Comparison of ENCODE assay signal across 13 cellular contexts in the genomic region with DNA sequence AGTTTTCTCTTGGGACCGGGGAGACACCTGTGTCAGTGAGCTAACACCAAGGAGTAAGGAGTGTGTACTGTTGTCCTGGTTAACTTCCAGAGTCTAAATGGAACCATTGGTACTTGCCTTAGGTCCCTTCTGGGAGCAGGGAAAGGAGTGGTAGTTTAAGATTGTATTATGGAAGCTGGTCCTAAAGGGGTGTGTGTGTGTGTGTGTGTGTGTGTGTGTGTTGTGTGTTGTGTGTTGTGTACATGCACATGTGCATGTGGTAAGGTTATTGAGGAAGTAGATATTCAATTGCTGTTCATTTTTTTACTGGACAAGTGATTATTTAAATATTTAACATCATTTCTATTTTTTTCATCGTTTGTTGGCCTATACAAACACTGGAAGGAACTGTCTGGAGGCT. TPM values are rescaled to one million over a fixed set of nuclear protein-coding genes. Genes with fewer than 3 reads are reported as not detected.
DNase-seq lines count a peak whose midpoint lies in the region; ATAC-seq and TF ChIP-seq lines count a peak whose summit lies in the region.
"Had no signal": no experiment of that assay in that cellular context is flagged by ENCODE, and none has a peak within 500 bp of the region (broad histone marks: within the 10 kb centered on the region; RNA-seq: fewer than 3 reads in every experiment).

No MANE protein-coding gene starts in this region.

- H3K4me2 ChIP-seq in OCI-LY1 (ENCODE audit: low read length): peak overlapping the region; percentile 87

- H3K9me3 ChIP-seq in OCI-LY1 (ENCODE audit: low read length): no peaks in the 10 kb centered on the region
- H3K9me3 ChIP-seq in gastrocnemius medialis: no peaks in the 10 kb centered on the region

- H3K27me3 Mint-ChIP-seq in activated naive CD4-positive, alpha-beta T cell treated with anti-CD3 and anti-CD28 coated beads, Interleukin-2, amount 10 ng/mL, durations not matched to agents 7 days and 5 days: no peaks in the 10 kb centered on the region
- H3K27me3 Mint-ChIP-seq in stimulated activated naive CD8-positive, alpha-beta T cell treated with anti-CD3 and anti-CD28 coated beads, Interleukin-15, amount 100 ng/mL, for 72 hours: no peaks in the 10 kb centered on the region

- H3K27ac Mint-ChIP-seq in activated naive CD4-positive, alpha-beta T cell treated with anti-CD3 and anti-CD28 coated beads, Interleukin-2, amount 10 ng/mL, durations not matched to agents 7 days and 5 days: no peak overlapping the region
- no peak overlapping the region for H3K27ac Mint-ChIP-seq in stimulated activated naive CD8-positive, alpha-beta T cell treated with anti-CD3 and anti-CD28 coated beads, Interleukin-15, amount 100 ng/mL, for 72 hours

- H3K27ac ChIP-seq in OCI-LY1 (ENCODE audit: low read depth, low read length, poor library complexity, severe bottlenecking) (no peak overlapping the region), gastrocnemius medialis (no peak overlapping the region)

- no peak overlapping the region; the same call in 1 of the 2 replicates for H3K9ac ChIP-seq in OCI-LY1 (ENCODE audit: low read length)

- no peaks in the 10 kb centered on the region for H3K9me2 ChIP-seq in OCI-LY1 (ENCODE audit: low read depth, low read length)

- H3K4me1 Mint-ChIP-seq in activated naive CD4-positive, alpha-beta T cell treated with anti-CD3 and anti-CD28 coated beads, Interleukin-2, amount 10 ng/mL, durations not matched to agents 7 days and 5 days: peaks cover 49% of the 10 kb centered on the region
- H3K4me1 Mint-ChIP-seq in stimulated activated naive CD8-positive, alpha-beta T cell treated with anti-CD3 and anti-CD28 coated beads, Interleukin-15, amount 100 ng/mL, for 72 hours: peaks cover 62% of the 10 kb centered on the region

- H2AFZ ChIP-seq in OCI-LY1 (ENCODE audit: low read length): no peak overlapping the region

- no peaks in the 10 kb centered on the region for H3K9me3 Mint-ChIP-seq in activated naive CD4-positive, alpha-beta T cell treated with anti-CD3 and anti-CD28 coated beads, Interleukin-2, amount 10 ng/mL, durations not matched to agents 7 days and 5 days
- no peaks in the 10 kb centered on the region for H3K9me3 Mint-ChIP-seq in stimulated activated naive CD8-positive, alpha-beta T cell treated with anti-CD3 and anti-CD28 coated beads, Interleukin-15, amount 100 ng/mL, for 72 hours

- no peak for ATAC-seq in stimulated activated naive CD8-positive, alpha-beta T cell treated with anti-CD3 and anti-CD28 coated beads, Interleukin-15, amount 100 ng/mL, for 72 hours
- no peak for ATAC-seq in gastrocnemius medialis

- intact Hi-C loops in gastrocnemius medialis (cut with DNase I; ENCODE audit: low total_unique reads): loop anchor here (10.0 kb wide), 2 partner anchors 126 to 836 kb away; no protein-coding TSS in a partner anchor

- H3K4me3 ChIP-seq in OCI-LY1 (ENCODE audit: low read depth, low read length, poor library complexity, severe bottlenecking) (peak overlapping the region; percentile 81), epithelial cell of esophagus (ENCODE audit: low read length) (peak overlapping the region; percentile 82), gastrocnemius medialis (peak overlapping the region in 1 of 4 donors; percentile 75)

- H3F3A ChIP-seq in OCI-LY1 (ENCODE audit: insufficient read depth, low read length): no peaks in the 10 kb centered on the region

- H3K36me3 Mint-ChIP-seq in activated naive CD4-positive, alpha-beta T cell treated with anti-CD3 and anti-CD28 coated beads, Interleukin-2, amount 10 ng/mL, durations not matched to agents 7 days and 5 days: peaks cover 3% of the 10 kb centered on the region

- H3K36me3 ChIP-seq in OCI-LY1 (ENCODE audit: insufficient read depth, low read length): no peaks in the 10 kb centered on the region
- H3K36me3 ChIP-seq in gastrocnemius medialis: no peaks in the 10 kb centered on the region

- no peaks in the 10 kb centered on the region for H3K79me2 ChIP-seq in OCI-LY1 (ENCODE audit: insufficient read depth, low read length)

- no peaks in the 10 kb centered on the region for H3K27me3 ChIP-seq in OCI-LY1 (ENCODE audit: insufficient read depth, low read length)
- no peaks in the 10 kb centered on the region for H3K27me3 ChIP-seq in gastrocnemius medialis

- no peak for TF ChIP-seq POLR2A in gastrocnemius medialis (IDR thresholded peaks at IDR 0.05)

- CTCF ChIA-PET in activated naive CD4-positive, alpha-beta T cell treated with anti-CD3 and anti-CD28 coated beads, Interleukin-2, amount 10 ng/mL, durations not matched to agents 7 days and 5 days (lab: Charles Lee): interaction anchor here (2.3 to 2.6 kb wide), 2 partner anchors 19 to 241 kb away, joined by 6 to 8 read pairs; no protein-coding TSS in a partner anchor

- DNase-seq in activated naive CD4-positive, alpha-beta T cell treated with anti-CD3 and anti-CD28 coated beads, Interleukin-2, amount 10 ng/mL, durations not matched to agents 7 days and 5 days: no peak
- DNase-seq in activated naive CD4-positive, alpha-beta T cell (lab: John Stamatoyannopoulos, UW): no peak
- DNase-seq in epithelial cell of esophagus (ENCODE audit: low read depth) (no peak), gastrocnemius medialis (no peak), Kasumi-1 (lab: John Stamatoyannopoulos, UW) (no peak), NCI-H2107 treated with DMSO at 0.1 percent for 48 hours (lab: John Stamatoyannopoulos, UW; ENCODE audit: unreplicated experiment) (no peak)
- no peak for DNase-seq in stimulated activated naive CD8-positive, alpha-beta T cell treated with anti-CD3 and anti-CD28 coated beads, Interleukin-15, amount 100 ng/mL, for 72 hours
- DNase-seq: aorta, islet precursor cell, NCI-H1694, posterior cingulate gyrus, trophoblast cell had no signal

- H3K4me1 ChIP-seq in OCI-LY1 (ENCODE audit: insufficient read depth, low read length, severe bottlenecking) (peaks cover 30% of the 10 kb centered on the region), gastrocnemius medialis (peaks cover 20 to 21% of the 10 kb centered on the region in 2 donors)

- no peak for TF ChIP-seq CTCF in OCI-LY1 (IDR thresholded peaks at IDR 0.05; ENCODE audit: low read length)
- no peak for TF ChIP-seq CTCF in epithelial cell of esophagus (IDR thresholded peaks at IDR 0.05; ENCODE audit: insufficient read depth, low read depth, low read length, missing control alignments)
- TF ChIP-seq CTCF in gastrocnemius medialis (IDR thresholded peaks at IDR 0.05 in 4 of 5, conservative IDR thresholded peaks at IDR 0.05 in 1 of 5): no peak

- H3K4me3 Mint-ChIP-seq in activated naive CD4-positive, alpha-beta T cell treated with anti-CD3 and anti-CD28 coated beads, Interleukin-2, amount 10 ng/mL, durations not matched to agents 7 days and 5 days: peak overlapping the region; percentile 94
- peak overlapping the region; percentile 98 to 100 for H3K4me3 Mint-ChIP-seq in stimulated activated naive CD8-positive, alpha-beta T cell treated with anti-CD3 and anti-CD28 coated beads, Interleukin-15, amount 100 ng/mL, for 72 hours

- H4K20me1 ChIP-seq in OCI-LY1 (ENCODE audit: insufficient read depth, low read length): no peaks in the 10 kb centered on the region

- in situ Hi-C loops in gastrocnemius medialis (cut with MboI; ENCODE audit: low sequenced_read_pairs in 4 of 4): no loop called here

RNA-seq across cellular contexts. Expression of gene APLF, which starts 1.4 kb away (rescaled TPM):
- 1 to 10 TPM; 2.3 to 4.8 (median 3.5) TPM for total RNA-seq in gastrocnemius medialis

RNA-seq across cellular contexts. Expression of gene FBXO48, which starts 1.7 kb away (rescaled TPM):
- 1 to 10 TPM; 1.1 to 1.9 (median 1.5) TPM for total RNA-seq in gastrocnemius medialis
